ENCODE assay signal across 8 cellular contexts in genomic region chr10:73810358-73810734, GRCh38. TPM values are rescaled to one million over a fixed set of nuclear protein-coding genes. Genes with fewer than 3 reads are reported as not detected.
DNase-seq lines count a peak whose midpoint lies in the region; ATAC-seq and TF ChIP-seq lines count a peak whose summit lies in the region.

No MANE protein-coding gene starts in this region.

- H3K36me3 ChIP-seq in heart left ventricle (peaks cover 0 to 60% (median 45%) of the 10 kb centered on the region in 9 donors), vagina (peaks cover 0 to 45% of the 10 kb centered on the region in 2 donors)

- H3K27ac Mint-ChIP-seq in memory B cell = peak overlapping the region; percentile 77

- H3K4me1 ChIP-seq in heart left ventricle (peaks cover 0 to 58% (median 16%) of the 10 kb centered on the region in 12 donors), vagina (peaks cover 40% of the 10 kb centered on the region)

- H3K4me3 Mint-ChIP-seq in memory B cell = peak overlapping the region; percentile 87

- TF ChIP-seq CTCF in heart left ventricle (IDR thresholded peaks at IDR 0.05) (no peak), astrocyte of the spinal cord (IDR thresholded peaks at IDR 0.05; ENCODE audit: low read depth, low read length) (no peak), vagina (IDR thresholded peaks at IDR 0.05) (no peak)

- H3K9me3 Mint-ChIP-seq in memory B cell = no peaks in the 10 kb centered on the region

- WGBS in heart left ventricle, 4 donors = 78 to 87% (median 83%) methylated on average over 7 of the region's 7 CpGs

- ATAC-seq in heart left ventricle (no peak), left ventricle myocardium superior (no peak), memory B cell (ENCODE audit: low read depth) (no peak), GM19324 (IDR thresholded peaks at IDR 0.05; ENCODE audit: low FRiP score, unreplicated experiment) (no peak)

- peaks cover 27% of the 10 kb centered on the region for H3K36me3 Mint-ChIP-seq in memory B cell

- H3K4me1 Mint-ChIP-seq in memory B cell = peaks cover 23% of the 10 kb centered on the region

- H3K27me3 Mint-ChIP-seq in memory B cell = no peaks in the 10 kb centered on the region

- peak overlapping the region in 4 of 12 donors; percentile 94 to 97 (median 95) for H3K27ac ChIP-seq in heart left ventricle
- H3K27ac ChIP-seq in vagina = peak overlapping the region; percentile 87

- no peak for DNase-seq in heart left ventricle
- DNase-seq in left ventricle myocardium superior = no peak
- no peak for DNase-seq in astrocyte of the spinal cord (ENCODE audit: low read depth, low spot score)
- DNase-seq in memory B cell (ENCODE audit: low spot score in 2 of 2) = no peak
- no peak for DNase-seq in vagina (ENCODE audit: extremely low spot score in 2 of 2)
- DNase-seq in SW 1271 (lab: John Stamatoyannopoulos, UW) = no peak
- DNase-seq in UCSD-AML1 (lab: John Stamatoyannopoulos, UW; ENCODE audit: unreplicated experiment) = no peak

- intact Hi-C loops in heart left ventricle (cut with DNase I) (no loop called here), left ventricle myocardium superior (cut with micrococcal nuclease) (no loop called here), vagina (cut with DNase I) (no loop called here)

- H3K9me3 ChIP-seq in heart left ventricle (no peaks in the 10 kb centered on the region), vagina (no peaks in the 10 kb centered on the region)

- H3K27me3 ChIP-seq in heart left ventricle (no peaks in the 10 kb centered on the region), vagina (no peaks in the 10 kb centered on the region)

- in situ Hi-C loops in astrocyte of the spinal cord (cut with HindIII; ENCODE audit: low sequenced_read_pairs) = no loop called here

- H3K4me3 ChIP-seq in heart left ventricle (peak overlapping the region; percentile 61 to 99 (median 94)), astrocyte of the spinal cord (ENCODE audit: low read depth, low read length) (peak overlapping the region; percentile 68), vagina (peak overlapping the region; percentile 82 to 89)

- TF ChIP-seq POLR2A in heart left ventricle (IDR thresholded peaks at IDR 0.05) (no peak), vagina (IDR thresholded peaks at IDR 0.05) (no peak)

RNA-seq across cellular contexts. Expression of gene NDST2, which starts 1.1 kb away (rescaled TPM):
- total RNA-seq in heart left ventricle (10 to 100 TPM in 6 of 9 donors, 1 to 10 TPM in 3; 5.8 to 32.3 (median 12.3) TPM), left ventricle myocardium superior (11.7 TPM), vagina (52.8 TPM)
- 1 to 10 TPM; 8.3 to 9.4 TPM for polyA plus RNA-seq in heart left ventricle

RNA-seq across cellular contexts. Expression of gene ZSWIM8, which starts 24.9 kb away (rescaled TPM):
- 10 to 100 TPM; 37.6 to 69.7 (median 58.0) TPM for total RNA-seq in heart left ventricle
- polyA plus RNA-seq in heart left ventricle = 10 to 100 TPM; 47.8 to 64.6 TPM
- total RNA-seq in left ventricle myocardium superior = 53.9 TPM
- 123 TPM for total RNA-seq in vagina

RNA-seq across cellular contexts. Expression of gene CHCHD1, which starts 28.5 kb away (rescaled TPM):
- total RNA-seq in heart left ventricle = 10 to 100 TPM; 17.3 to 39.8 (median 22.7) TPM
- polyA plus RNA-seq in heart left ventricle = 10 to 100 TPM; 76.0 to 77.9 TPM
- 29.2 TPM for total RNA-seq in left ventricle myocardium superior
- 19.6 TPM for total RNA-seq in vagina
